ENCODE assay signal across 8 cellular contexts in genomic region chr14:52951730-52952481, GRCh38. TPM values are rescaled to one million over a fixed set of nuclear protein-coding genes. Genes with fewer than 3 reads are reported as not detected.
DNase-seq lines count a peak whose midpoint lies in the region; FAIRE-seq and TF ChIP-seq lines count a peak whose summit lies in the region.

No MANE protein-coding gene starts in this region.

- DNase-seq in AG04450 (ENCODE audit: low read depth, low spot score): peak; percentile 66
- DNase-seq in GM12865 (ENCODE audit: low read depth): peak; percentile 35
- no peak for DNase-seq in NT2/D1 (ENCODE audit: low read depth, low spot score)
- peak; percentile 48 for DNase-seq in bronchial epithelial cell (ENCODE audit: low read depth)
- peak; percentile 89 for DNase-seq in iris pigment epithelial cell (ENCODE audit: low read depth)
- DNase-seq in smooth muscle cell (lab: John Stamatoyannopoulos, UW; ENCODE audit: unreplicated experiment): no peak
- DNase-seq in stimulated activated CD4-positive, alpha-beta T cell treated with anti-CD3 and anti-CD28 coated beads, Interleukin-15, amount 100 ng/mL, for 24 hours: no peak
- no peak for DNase-seq in D721Med (ENCODE audit: insufficient read length, low spot score)

- peaks cover 52% of the 10 kb centered on the region for H3K79me2 ChIP-seq in smooth muscle cell (ENCODE audit: low read depth)

- H3K9me3 ChIP-seq in AG04450 (ENCODE audit: control insufficient read depth, insufficient read depth, low read length) (no peaks in the 10 kb centered on the region; the same call in 1 of the 2 replicates), NT2/D1 (ENCODE audit: insufficient read depth, low read length) (no peaks in the 10 kb centered on the region), smooth muscle cell (replicated peaks; ENCODE audit: low read depth) (no peaks in the 10 kb centered on the region)

- H3F3A ChIP-seq in smooth muscle cell (ENCODE audit: low read depth): peaks cover 26% of the 10 kb centered on the region

- H3K4me1 ChIP-seq in NT2/D1 (ENCODE audit: insufficient read depth, insufficient read length) (no peaks in the 10 kb centered on the region), smooth muscle cell (ENCODE audit: low read depth) (peaks cover 46% of the 10 kb centered on the region)

- no peaks in the 10 kb centered on the region for H3K27me3 ChIP-seq in AG04450 (ENCODE audit: control insufficient read depth, insufficient read depth, low read length)
- H3K27me3 ChIP-seq in NT2/D1 (ENCODE audit: insufficient read depth, insufficient read length): no peaks in the 10 kb centered on the region
- H3K27me3 ChIP-seq in bronchial epithelial cell (ENCODE audit: control insufficient read depth, insufficient read depth, low read length): no peaks in the 10 kb centered on the region
- H3K27me3 ChIP-seq in smooth muscle cell (ENCODE audit: low read depth): no peaks in the 10 kb centered on the region

- peak overlapping the region; percentile 90 for H3K9ac ChIP-seq in NT2/D1 (ENCODE audit: insufficient read length, low read depth)
- peak overlapping the region; percentile 87 for H3K9ac ChIP-seq in smooth muscle cell (ENCODE audit: low read depth)

- 2% methylated on average over 14 of the region's 14 CpGs for WGBS in smooth muscle cell (ENCODE audit: low lambda C conversion rate)

- H3K36me3 ChIP-seq in NT2/D1 (ENCODE audit: insufficient read depth, insufficient read length, low read length) (peaks cover 14% of the 10 kb centered on the region), bronchial epithelial cell (ENCODE audit: control insufficient read depth, insufficient read depth, low read length) (peaks cover 1% of the 10 kb centered on the region), smooth muscle cell (ENCODE audit: low read depth) (peaks cover 1% of the 10 kb centered on the region)

- peak overlapping the region; percentile 88 for H2AFZ ChIP-seq in smooth muscle cell (ENCODE audit: low read depth)

- peak overlapping the region; percentile 87 for H3K4me2 ChIP-seq in smooth muscle cell

- H3K27ac ChIP-seq in AG04450 (ENCODE audit: low read depth, low read length) (peak overlapping the region; percentile 99), smooth muscle cell (ENCODE audit: low read depth) (peak overlapping the region; percentile 89)

- POLR2A ChIA-PET in AG04450 (lab: Yijun Ruan, JAX): interaction anchor here (0.8 to 1.2 kb wide), 5 partner anchors 12 to 137 kb away, joined by 3 to 14 read pairs (median 3); no protein-coding TSS in a partner anchor

- CTCF ChIA-PET in AG04450 (lab: Charles Lee): interaction anchor here (0.6 to 1.5 kb wide), 8 partner anchors 8 to 353 kb away, joined by 3 to 5 read pairs (median 4); no protein-coding TSS in a partner anchor

- peaks cover 36% of the 10 kb centered on the region for H4K20me1 ChIP-seq in smooth muscle cell (ENCODE audit: low read depth)

- TF ChIP-seq CTCF in AG04450 (IDR thresholded peaks at IDR 0.05; ENCODE audit: low read depth, low read length): peak; percentile 57
- peak; percentile 3 for TF ChIP-seq CTCF in GM12865 (IDR thresholded peaks at IDR 0.05; ENCODE audit: insufficient read depth, low read depth, low read length, missing control alignments)
- no peak for TF ChIP-seq CTCF in bronchial epithelial cell (IDR thresholded peaks at IDR 0.05; ENCODE audit: insufficient read depth, low read length, severe bottlenecking)
- TF ChIP-seq CTCF in smooth muscle cell (IDR thresholded peaks at IDR 0.05; ENCODE audit: borderline replicate concordance, insufficient read depth, poor library complexity, severe bottlenecking): no peak
- no peak for TF ChIP-seq CTCF in D721Med (IDR thresholded peaks at IDR 0.05; ENCODE audit: insufficient read depth, missing control alignments)

- FAIRE-seq in bronchial epithelial cell (lab: Jason Lieb, UNC): no peak
- FAIRE-seq in D721Med (lab: Jason Lieb, UNC): no peak

- H3K4me3 ChIP-seq in AG04450 (ENCODE audit: low read depth, low read length) (peak overlapping the region; percentile 74), GM12865 (ENCODE audit: low read depth, low read length) (peak overlapping the region; percentile 61), NT2/D1 (ENCODE audit: insufficient read length, low read depth) (peak overlapping the region; percentile 66), bronchial epithelial cell (ENCODE audit: low read depth, low read length) (peak overlapping the region; percentile 71), smooth muscle cell (peak overlapping the region; percentile 68)

RNA-seq across cellular contexts. Expression of gene FERMT2, which starts 1.1 kb away (rescaled TPM):
- 336 and 485 TPM in 2 replicates for polyA plus RNA-seq in AG04450 (2011; rRNA removed)
- 166 and 200 TPM in 2 replicates for polyA minus RNA-seq in AG04450 (2011; rRNA and poly(A)+ RNA removed)
- 13.8 and 24.0 TPM in 2 replicates for total RNA-seq in bronchial epithelial cell
- 271 and 287 TPM in 2 replicates for total RNA-seq in smooth muscle cell
- polyA plus RNA-seq in smooth muscle cell: 112 and 113 TPM in 2 replicates

Comparison
In these comparisons a context has a peak if more than half of its experiments do, and no peak if none do; other contexts are left out.
1. DNase-seq: peak in AG04450 (single experiment), GM12865 (single experiment), bronchial epithelial cell (single experiment) and iris pigment epithelial cell (single experiment); none in NT2/D1 (single experiment), smooth muscle cell (single experiment), stimulated activated CD4-positive, alpha-beta T cell treated with anti-CD3 and anti-CD28 coated beads, Interleukin-15, amount 100 ng/mL, for 24 hours (single experiment) and D721Med (single experiment).
2. CTCF ChIP-seq: peak in AG04450 (single experiment) and GM12865 (single experiment); none in bronchial epithelial cell (single experiment), smooth muscle cell (single experiment) and D721Med (single experiment).
3. RNA of gene FERMT2, which starts 1.1 kb away (total RNA-seq): 271 to 287 TPM in smooth muscle cell; 13.8 to 24.0 TPM in bronchial epithelial cell; every median in the first group is over 10 times any median in the second.
4. Peak in every context shown above with its lines, with median percentiles within 50 percentile points of each other: H3K4me3 ChIP-seq.